8 cellular contexts compared by ENCODE assay signal in the genomic region with DNA sequence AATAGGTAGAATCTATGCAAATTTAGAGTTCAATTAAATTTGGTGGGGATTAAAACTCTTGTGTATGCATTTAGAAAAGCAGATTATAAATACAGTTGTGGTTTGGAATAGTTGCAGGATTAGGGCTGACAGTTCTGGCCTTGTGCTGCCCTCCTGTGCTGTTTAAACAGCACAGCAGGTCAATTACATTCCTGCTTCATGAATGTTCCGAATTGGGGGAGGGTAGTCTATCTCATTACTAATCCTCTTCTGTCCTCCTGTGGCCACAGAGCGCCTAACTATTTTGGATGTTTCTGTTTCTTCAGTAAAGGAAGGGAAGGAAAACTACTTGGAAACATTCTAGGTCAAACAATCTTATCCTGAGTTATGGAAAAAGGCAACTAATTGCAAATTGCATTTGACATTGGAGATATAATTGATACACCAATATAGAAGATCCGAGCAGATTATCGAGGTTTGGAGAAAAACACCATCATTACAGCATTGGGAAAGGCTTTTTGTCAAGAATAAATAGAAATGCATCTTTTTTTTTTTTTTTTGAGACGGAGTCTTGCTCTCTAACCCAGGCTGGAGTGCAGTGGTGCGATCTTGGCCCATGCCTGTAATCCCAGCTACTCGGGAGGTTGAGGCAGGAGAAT. TPM values are rescaled to one million over a fixed set of nuclear protein-coding genes. Genes with fewer than 3 reads are reported as not detected.
DNase-seq lines count a peak whose midpoint lies in the region; ATAC-seq and TF ChIP-seq lines count a peak whose summit lies in the region.

No MANE protein-coding gene starts in this region.

- peak overlapping the region; percentile 57; the same call in 1 of the 2 replicates for H3K27ac ChIP-seq in MM.1S (ENCODE audit: low read length)
- peak overlapping the region in 2 of 3 donors; percentile 35 to 59 for H3K27ac ChIP-seq in thyroid gland

- H3K36me3 ChIP-seq in MM.1S (replicated peaks; ENCODE audit: insufficient read depth, low read length) (no peaks in the 10 kb centered on the region), thyroid gland (no peaks in the 10 kb centered on the region)

- peak overlapping the region; percentile 33; the same call in 1 of the 2 replicates for H3K9ac ChIP-seq in MM.1S (ENCODE audit: low read length)

- no peak for TF ChIP-seq POLR2A in thyroid gland (IDR thresholded peaks at IDR 0.05)

- peaks cover 24% of the 10 kb centered on the region for H3F3A ChIP-seq in MM.1S (ENCODE audit: insufficient read depth, low read length)

- no peaks in the 10 kb centered on the region for H3K9me2 ChIP-seq in MM.1S (replicated peaks; ENCODE audit: insufficient read depth, low read length)

- ATAC-seq in GM21717 (IDR thresholded peaks at IDR 0.05; ENCODE audit: unreplicated experiment) = peak; percentile 54
- ATAC-seq in left colon = peak; percentile 92

- H2AFZ ChIP-seq in MM.1S (ENCODE audit: low read length) = no peak overlapping the region

- peak; percentile 30 for DNase-seq in SKM-1 (lab: John Stamatoyannopoulos, UW; ENCODE audit: unreplicated experiment)
- DNase-seq in SKM-1 treated with dmso at 0.1 percent for 144 hours (lab: John Stamatoyannopoulos, UW; ENCODE audit: unreplicated experiment) = no peak
- DNase-seq in MM.1S = peak; percentile 81
- DNase-seq in RKO (ENCODE audit: low spot score) = peak; percentile 95
- peak; percentile 57 to 85 for DNase-seq in cerebellar nuclear complex (lab: John Stamatoyannopoulos, UW)
- peak; percentile 50 to 63 for DNase-seq in left colon
- DNase-seq in thyroid gland = peak; percentile 69 to 70

- intact Hi-C loops in left colon (cut with DNase I, micrococcal nuclease) = loop anchor here in 1 of 2 donors (5.0 kb wide), 1 partner anchor 327 kb away; no protein-coding TSS in a partner anchor
- intact Hi-C loops in thyroid gland (cut with DNase I) = loop anchor here (5.0 kb wide), 1 partner anchor 327 kb away; no protein-coding TSS in a partner anchor

- no peaks in the 10 kb centered on the region for H3K79me2 ChIP-seq in MM.1S (ENCODE audit: low read length)

- 35 to 44% methylated on average over 7 of the region's 7 CpGs for WGBS in thyroid gland, 2 donors

- TF ChIP-seq CTCF in MM.1S (IDR thresholded peaks at IDR 0.05; ENCODE audit: low read length) (peak; percentile 98), thyroid gland (IDR thresholded peaks at IDR 0.05) (peak; percentile 90 to 100 (median 98))

- no peaks in the 10 kb centered on the region for H4K20me1 ChIP-seq in MM.1S (ENCODE audit: insufficient read depth, low read length)

- H3K4me2 ChIP-seq in MM.1S (ENCODE audit: low read depth, low read length) = peak overlapping the region; percentile 48

- H3K4me1 ChIP-seq in MM.1S (ENCODE audit: low read length) (peaks cover 33% of the 10 kb centered on the region), thyroid gland (peaks cover 3 to 6% of the 10 kb centered on the region in 2 donors)

- H3K27me3 ChIP-seq in MM.1S (replicated peaks; ENCODE audit: insufficient read depth, low read length) = no peaks in the 10 kb centered on the region
- H3K27me3 ChIP-seq in thyroid gland = no peaks in the 10 kb centered on the region

- peak overlapping the region; percentile 1; the same call in 1 of the 2 replicates for H3K4me3 ChIP-seq in MM.1S (ENCODE audit: low read length)
- H3K4me3 ChIP-seq in thyroid gland (replicated peaks in 1 of 3) = no peak overlapping the region

- H3K9me3 ChIP-seq in MM.1S (replicated peaks; ENCODE audit: insufficient read depth, low read length) (no peaks in the 10 kb centered on the region), thyroid gland (no peaks in the 10 kb centered on the region)

RNA-seq across cellular contexts. Expression of a gene that starts 8.7 kb away (rescaled TPM):
- total RNA-seq in left colon = under 1 TPM; 0.34 to 0.37 TPM
- not detected for total RNA-seq in thyroid gland

RNA-seq across cellular contexts. Expression of a gene that starts 12.5 kb away (rescaled TPM):
- total RNA-seq in left colon (10 to 100 TPM; 38.0 to 53.3 TPM), thyroid gland (10 to 100 TPM; 52.3 to 77.3 (median 62.7) TPM)
